Comparison of ENCODE assay signal across 12 cellular contexts in genomic region chr19:24054044-24054935, GRCh38. TPM values are rescaled to one million over a fixed set of nuclear protein-coding genes. Genes with fewer than 3 reads are reported as not detected.
DNase-seq lines count a peak whose midpoint lies in the region; ATAC-seq, FAIRE-seq and TF ChIP-seq lines count a peak whose summit lies in the region.
"Had no signal": no experiment of that assay in that cellular context is flagged by ENCODE, and none has a peak within 500 bp of the region (broad histone marks: within the 10 kb centered on the region; RNA-seq: fewer than 3 reads in every experiment).

No MANE protein-coding gene starts in this region.

- H3K36me3 Mint-ChIP-seq in endodermal cell (ENCODE audit: low read depth) (peaks cover 86% of the 10 kb centered on the region), mesothelial cell of epicardium (peaks cover 46% of the 10 kb centered on the region)

- H3K9me3 Mint-ChIP-seq in endodermal cell (no peaks in the 10 kb centered on the region), mesothelial cell of epicardium (no peaks in the 10 kb centered on the region)

- dilution Hi-C loops in keratinocyte (cut with MboI; ENCODE audit: extremely low pct_ligation_motif_present, low sequenced_read_pairs): no loop called here

- WGBS in endodermal cell (ENCODE audit: insufficient coverage in 1 of 2, insufficient read length in 1 of 2), 2 experiments: 83 to 87% methylated on average over 2 to 5 of the region's 5 CpGs

- DNase-seq in AG08395 (ENCODE audit: low spot score) (peak; percentile 65), keratinocyte (ENCODE audit: low read depth, low spot score) (peak; percentile 100), NCI-H69 (lab: John Stamatoyannopoulos, UW) (no peak), endodermal cell (no peak), mesothelial cell of epicardium (ENCODE audit: low spot score in 2 of 2, unreplicated experiment in 2 of 2) (no peak)
- DNase-seq in activated T-cell treated with anti-CD3 and anti-CD28 coated beads, Interleukin-2, amount 50 U/mL, for 48 hours: peak; percentile 41 to 49
- DNase-seq: DMS79, KBM-7, left cardiac atrium had no signal

- H2AFZ ChIP-seq in keratinocyte (ENCODE audit: control insufficient read depth, low read length): no peak overlapping the region

- H3K4me1 ChIP-seq in keratinocyte (ENCODE audit: control insufficient read depth, extremely low read depth, insufficient read depth, low read length): peaks cover 24% of the 10 kb centered on the region
- H3K4me1 ChIP-seq in endodermal cell (ENCODE audit: control insufficient read depth, insufficient read depth, low read length): no peaks in the 10 kb centered on the region

- no peaks in the 10 kb centered on the region for H3K9me1 ChIP-seq in keratinocyte (ENCODE audit: control insufficient read depth, extremely low read depth, insufficient read depth, low read length)

- H3K79me2 ChIP-seq in keratinocyte (ENCODE audit: control insufficient read depth, insufficient read depth, low read length): no peaks in the 10 kb centered on the region

- H3K27ac Mint-ChIP-seq in endodermal cell (no peak overlapping the region), mesothelial cell of epicardium (no peak overlapping the region)

- H3K27ac ChIP-seq in keratinocyte (ENCODE audit: control insufficient read depth, insufficient read depth, low read length) (peak overlapping the region; percentile 87), endodermal cell (ENCODE audit: low read depth, low read length) (no peak overlapping the region)
- H3K27ac ChIP-seq: SJSA1 had no signal

- H3K9ac ChIP-seq in keratinocyte (ENCODE audit: control insufficient read depth, extremely low read depth, insufficient read depth, low read length) (peak overlapping the region; percentile 33), endodermal cell (ENCODE audit: extremely low read depth, low read length, poor library complexity, severe bottlenecking) (no peak overlapping the region)

- no peaks in the 10 kb centered on the region for H3K4me1 Mint-ChIP-seq in endodermal cell
- H3K4me1 Mint-ChIP-seq in mesothelial cell of epicardium: no peaks in the 10 kb centered on the region

- H3K4me3 ChIP-seq in keratinocyte (ENCODE audit: control insufficient read depth in 2 of 3, extremely low read depth in 1 of 3, insufficient read depth in 2 of 3, low read depth in 1 of 3, low read length in 3 of 3) (no peak overlapping the region), endodermal cell (ENCODE audit: low read length) (no peak overlapping the region)
- H3K4me3 ChIP-seq: SJSA1 had no signal

- H3K27me3 Mint-ChIP-seq in endodermal cell (ENCODE audit: insufficient read depth): no peaks in the 10 kb centered on the region
- H3K27me3 Mint-ChIP-seq in mesothelial cell of epicardium (ENCODE audit: low read depth): no peaks in the 10 kb centered on the region

- H3K4me2 ChIP-seq in keratinocyte (ENCODE audit: control insufficient read depth, extremely low read depth, insufficient read depth, low read depth, low read length): peak overlapping the region; percentile 51

- H3K36me3 ChIP-seq in keratinocyte (ENCODE audit: control insufficient read depth in 2 of 2, extremely low read depth in 1 of 2, insufficient read depth in 2 of 2, low read length in 2 of 2) (peaks cover 13 to 14% of the 10 kb centered on the region in 2 experiments), endodermal cell (ENCODE audit: control insufficient read depth, insufficient read depth, low read length) (peaks cover 88% of the 10 kb centered on the region)

- no peaks in the 10 kb centered on the region for H3K9me3 ChIP-seq in keratinocyte (ENCODE audit: control insufficient read depth, low read depth, low read length)
- H3K9me3 ChIP-seq in endodermal cell (ENCODE audit: control insufficient read depth, low read length): no peaks in the 10 kb centered on the region
- H3K9me3 ChIP-seq: SJSA1 had no signal

- TF ChIP-seq CTCF in keratinocyte (optimal IDR thresholded peaks at IDR 0.05 in 1 of 3, IDR thresholded peaks at IDR 0.05 in 1 of 3, conservative IDR thresholded peaks at IDR 0.05 in 1 of 3; ENCODE audit: extremely low read depth in 1 of 3, insufficient read depth in 2 of 3, low read length in 3 of 3): no peak
- TF ChIP-seq CTCF in endodermal cell (conservative IDR thresholded peaks at IDR 0.05): no peak
- TF ChIP-seq CTCF in mesothelial cell of epicardium (IDR thresholded peaks at IDR 0.05; ENCODE audit: unreplicated experiment): no peak

- H3K27me3 ChIP-seq in keratinocyte (ENCODE audit: control insufficient read depth, extremely low read depth, insufficient read depth, low read length) (no peaks in the 10 kb centered on the region), endodermal cell (ENCODE audit: control insufficient read depth, insufficient read depth, low read length, poor library complexity, severe bottlenecking) (no peaks in the 10 kb centered on the region)
- H3K27me3 ChIP-seq: SJSA1 had no signal

- no peaks in the 10 kb centered on the region for H4K20me1 ChIP-seq in keratinocyte (ENCODE audit: control insufficient read depth, extremely low read depth, insufficient read depth, low read length)

- peak; percentile 44 for ATAC-seq in HG02763 (IDR thresholded peaks at IDR 0.05; ENCODE audit: unreplicated experiment)
- no peak for ATAC-seq in HG02840 (IDR thresholded peaks at IDR 0.05; ENCODE audit: low FRiP score, unreplicated experiment)

- H3K4me3 Mint-ChIP-seq in endodermal cell (no peak overlapping the region), mesothelial cell of epicardium (no peak overlapping the region)

- no peak for FAIRE-seq in keratinocyte (lab: Jason Lieb, UNC)

RNA-seq across cellular contexts. Expression of gene ZNF254, which starts 32.7 kb away (rescaled TPM):
- 5.0 to 6.3 TPM (median 5.7 TPM) in 3 replicates for polyA plus RNA-seq in keratinocyte
- 9.9 TPM for polyA plus RNA-seq in keratinocyte (2011; ENCODE audit: low read depth)
- polyA plus RNA-seq in keratinocyte (2011; cell fraction: cytosol; rRNA removed): 1.6 and 3.2 TPM in 2 replicates
- polyA plus RNA-seq in keratinocyte (2011; cell fraction: nucleus; rRNA removed): 7.2 and 9.9 TPM in 2 replicates
- 3.0 and 4.0 TPM in 2 replicates for polyA plus RNA-seq in keratinocyte (2012; ENCODE audit: low replicate concordance)
- polyA minus RNA-seq in keratinocyte: 8.4 to 16.6 TPM (median 10.2 TPM) in 3 replicates
- 9.0 TPM for polyA minus RNA-seq in keratinocyte (2011; cell fraction: cytosol; rRNA and poly(A)+ RNA removed)
- 10.8 and 22.5 TPM in 2 replicates for polyA minus RNA-seq in keratinocyte (2011; cell fraction: nucleus; rRNA and poly(A)+ RNA removed)
- total RNA-seq in endodermal cell (10 to 100 TPM; 30.7 to 33.8 TPM), mesothelial cell of epicardium (33.9 to 35.7 TPM (median 35.5 TPM) in 3 replicates)
- 37.9 TPM for polyA plus RNA-seq in endodermal cell (2013, experiment 1 of 2)
- polyA plus RNA-seq in endodermal cell (2013, experiment 2 of 2): 38.6 TPM

Comparison
In these comparisons a context has a peak if more than half of its experiments do, and no peak if none do; other contexts are left out.
1. DNase-seq: peak in AG08395 (single experiment), activated T-cell treated with anti-CD3 and anti-CD28 coated beads, Interleukin-2, amount 50 U/mL, for 48 hours (2 of 2) and keratinocyte (single experiment); none in NCI-H69 (single experiment), endodermal cell (single experiment) and mesothelial cell of epicardium (0 of 2).